Comparison of ENCODE assay signal across 18 cellular contexts in genomic region chr13:46171739-46172138, GRCh38. TPM values are rescaled to one million over a fixed set of nuclear protein-coding genes. Genes with fewer than 3 reads are reported as not detected.
DNase-seq lines count a peak whose midpoint lies in the region; ATAC-seq, FAIRE-seq and TF ChIP-seq lines count a peak whose summit lies in the region.
"Had no signal": no experiment of that assay in that cellular context is flagged by ENCODE, and none has a peak within 500 bp of the region (broad histone marks: within the 10 kb centered on the region; RNA-seq: fewer than 3 reads in every experiment).

No MANE protein-coding gene starts in this region.

- H3K4me1 Mint-ChIP-seq in CD4-positive, alpha-beta memory T cell: peaks cover 78 to 100% (median 89%) of the 10 kb centered on the region in 4 donors
- peaks cover 96% of the 10 kb centered on the region for H3K4me1 Mint-ChIP-seq in activated CD4-positive, alpha-beta memory T cell treated with anti-CD3 and anti-CD28 coated beads, Interleukin-2, amount 10 ng/mL, durations not matched to agents 7 days and 5 days
- peaks cover 84 to 100% (median 96%) of the 10 kb centered on the region in 3 donors for H3K4me1 Mint-ChIP-seq in naive B cell

- POLR2A ChIA-PET in CD4-positive, alpha-beta memory T cell (lab: Charles Lee; ENCODE audit: partially characterized antibody): interaction anchor here (0.7 to 16.8 kb wide), 9 partner anchors 7 to 125 kb away, joined by 3 to 288 read pairs (median 16); partner anchors contain the start of genes LCP1 and LRRC63
- POLR2A ChIA-PET in activated CD4-positive, alpha-beta memory T cell treated with anti-CD3 and anti-CD28 coated beads, Interleukin-2, amount 10 ng/mL, durations not matched to agents 7 days and 5 days (lab: Charles Lee): interaction anchor here (1.0 to 18.7 kb wide), 12 partner anchors 5 to 124 kb away, joined by 3 to 552 read pairs (median 10); partner anchors contain the start of genes LCP1, LRRC63 and ZC3H13

- H3K9me3 ChIP-seq in CD4-positive, alpha-beta memory T cell (ENCODE audit: control insufficient read depth in 1 of 2, low read length in 2 of 2): no peaks in the 10 kb centered on the region
- H3K9me3 ChIP-seq in suprapubic skin: no peaks in the 10 kb centered on the region
- H3K9me3 ChIP-seq: SJSA1 had no signal

- peak overlapping the region; percentile 1 to 43 for H3K4me3 ChIP-seq in CD4-positive, alpha-beta memory T cell (ENCODE audit: low read length in 2 of 2)
- H3K4me3 ChIP-seq in GM12865 (ENCODE audit: low read depth, low read length) (peak overlapping the region; percentile 47), suprapubic skin (no peak overlapping the region)
- H3K4me3 ChIP-seq: SJSA1 had no signal

- intact Hi-C loops in CD4-positive, alpha-beta memory T cell (cut with micrococcal nuclease): loop anchor here (1.0 to 10.0 kb wide), 2 partner anchors 13 to 837 kb away; no protein-coding TSS in a partner anchor

- 84% methylated on average over 7 of the region's 7 CpGs for WGBS in suprapubic skin

- H3K9me3 Mint-ChIP-seq in CD4-positive, alpha-beta memory T cell: no peaks in the 10 kb centered on the region
- H3K9me3 Mint-ChIP-seq in activated CD4-positive, alpha-beta memory T cell treated with anti-CD3 and anti-CD28 coated beads, Interleukin-2, amount 10 ng/mL, durations not matched to agents 7 days and 5 days: no peaks in the 10 kb centered on the region
- no peaks in the 10 kb centered on the region for H3K9me3 Mint-ChIP-seq in naive B cell
- H3K9me3 Mint-ChIP-seq: HFFc6 had no signal

- peaks cover 24 to 54% of the 10 kb centered on the region in 2 donors for H3K36me3 Mint-ChIP-seq in CD4-positive, alpha-beta memory T cell
- H3K36me3 Mint-ChIP-seq in activated CD4-positive, alpha-beta memory T cell treated with anti-CD3 and anti-CD28 coated beads, Interleukin-2, amount 10 ng/mL, durations not matched to agents 7 days and 5 days (ENCODE audit: low read depth): peaks cover 94% of the 10 kb centered on the region
- H3K36me3 Mint-ChIP-seq in naive B cell: peaks cover 15 to 18% of the 10 kb centered on the region in 2 donors

- H3K36me3 ChIP-seq in CD4-positive, alpha-beta memory T cell (ENCODE audit: insufficient read depth, low read length): peaks cover 3% of the 10 kb centered on the region
- no peaks in the 10 kb centered on the region for H3K36me3 ChIP-seq in suprapubic skin
- H3K36me3 ChIP-seq: SJSA1 had no signal

- peak overlapping the region; percentile 74 for H3K27ac ChIP-seq in CD4-positive, alpha-beta memory T cell (ENCODE audit: low read depth, low read length)
- no peak overlapping the region for H3K27ac ChIP-seq in suprapubic skin
- H3K27ac ChIP-seq: epithelial cell of prostate had no signal

- peak overlapping the region; percentile 85 to 99 (median 95) for H3K27ac Mint-ChIP-seq in CD4-positive, alpha-beta memory T cell
- peak overlapping the region; percentile 96 for H3K27ac Mint-ChIP-seq in activated CD4-positive, alpha-beta memory T cell treated with anti-CD3 and anti-CD28 coated beads, Interleukin-2, amount 10 ng/mL, durations not matched to agents 7 days and 5 days
- peak overlapping the region; percentile 59 to 95 (median 86) for H3K27ac Mint-ChIP-seq in naive B cell
- H3K27ac Mint-ChIP-seq: HFFc6 had no signal

- H3K4me1 ChIP-seq in CD4-positive, alpha-beta memory T cell (ENCODE audit: insufficient read depth, low read length): peaks cover 99% of the 10 kb centered on the region
- H3K4me1 ChIP-seq in suprapubic skin: peaks cover 24% of the 10 kb centered on the region

- no peak for TF ChIP-seq POLR2A in suprapubic skin (IDR thresholded peaks at IDR 0.05)

- no peak for ATAC-seq in naive B cell (ENCODE audit: low read depth in 2 of 2)
- no peak for ATAC-seq in GM21825 (IDR thresholded peaks at IDR 0.05; ENCODE audit: unreplicated experiment)

- no peak for TF ChIP-seq EP300 in suprapubic skin (IDR thresholded peaks at IDR 0.05)

- peak overlapping the region; percentile 75 to 92 (median 82) for H3K4me3 Mint-ChIP-seq in CD4-positive, alpha-beta memory T cell
- peak overlapping the region; percentile 68 for H3K4me3 Mint-ChIP-seq in activated CD4-positive, alpha-beta memory T cell treated with anti-CD3 and anti-CD28 coated beads, Interleukin-2, amount 10 ng/mL, durations not matched to agents 7 days and 5 days
- H3K4me3 Mint-ChIP-seq in naive B cell: peak overlapping the region; percentile 21 to 99 (median 82)
- H3K4me3 Mint-ChIP-seq: HFFc6 had no signal

- no peaks in the 10 kb centered on the region for H3K27me3 ChIP-seq in CD4-positive, alpha-beta memory T cell (ENCODE audit: insufficient read depth, low read length)
- no peaks in the 10 kb centered on the region for H3K27me3 ChIP-seq in suprapubic skin
- H3K27me3 ChIP-seq: SJSA1 had no signal

- no peak for TF ChIP-seq CTCF in GM12865 (IDR thresholded peaks at IDR 0.05; ENCODE audit: insufficient read depth, low read depth, low read length, missing control alignments)
- no peak for TF ChIP-seq CTCF in suprapubic skin (IDR thresholded peaks at IDR 0.05)

- no peaks in the 10 kb centered on the region for H3K27me3 Mint-ChIP-seq in CD4-positive, alpha-beta memory T cell
- H3K27me3 Mint-ChIP-seq in activated CD4-positive, alpha-beta memory T cell treated with anti-CD3 and anti-CD28 coated beads, Interleukin-2, amount 10 ng/mL, durations not matched to agents 7 days and 5 days: no peaks in the 10 kb centered on the region
- H3K27me3 Mint-ChIP-seq in naive B cell: no peaks in the 10 kb centered on the region

- DNase-seq in CD4-positive, alpha-beta memory T cell: no peak
- DNase-seq in GM12865 (ENCODE audit: low read depth) (no peak), naive B cell (no peak), HTR-8/SVneo (ENCODE audit: insufficient read length, low spot score) (no peak), LoVo (ENCODE audit: low spot score) (no peak), suprapubic skin (ENCODE audit: low spot score in 2 of 2) (no peak)
- DNase-seq in activated CD4-positive, alpha-beta memory T cell treated with anti-CD3 and anti-CD28 coated beads, Interleukin-2, amount 10 ng/mL, durations not matched to agents 7 days and 5 days: no peak
- DNase-seq: caudate nucleus, COR-L47, glutamatergic neuron, HFFc6, kidney, NCI-H1092, NCI-H2171 treated with DMSO at 0.1 percent for 48 hours had no signal

- no peak for FAIRE-seq in HTR-8/SVneo (lab: Jason Lieb, UNC)
- FAIRE-seq: kidney had no signal

- CTCF ChIA-PET in CD4-positive, alpha-beta memory T cell (lab: Charles Lee; ENCODE audit: partially characterized antibody): interaction anchor here (0.6 to 10.8 kb wide), 10 partner anchors 9 to 150 kb away, joined by 3 to 188 read pairs (median 7); partner anchors contain the start of genes LCP1 and ZC3H13
- CTCF ChIA-PET in activated CD4-positive, alpha-beta memory T cell treated with anti-CD3 and anti-CD28 coated beads, Interleukin-2, amount 10 ng/mL, durations not matched to agents 7 days and 5 days (lab: Charles Lee): interaction anchor here (0.7 to 5.7 kb wide), 9 partner anchors 10 to 150 kb away, joined by 3 to 53 read pairs (median 7); partner anchors contain the start of gene LCP1

RNA-seq across cellular contexts. Expression of gene LCP1, which starts 10.2 kb away (rescaled TPM):
- 100 to 1,000 TPM; 466 to 497 TPM for total RNA-seq in CD4-positive, alpha-beta memory T cell
- polyA plus RNA-seq in CD4-positive, alpha-beta memory T cell: 1,000 to 10,000 TPM; 1,169 to 1,658 TPM
- 1,000 to 10,000 TPM; 1,272 to 1,280 TPM for total RNA-seq in activated CD4-positive, alpha-beta memory T cell treated with anti-CD3 and anti-CD28 coated beads, Interleukin-2, amount 10 ng/mL, durations not matched to agents 7 days and 5 days
- 1,000 to 10,000 TPM in 1 of 6 donors, 100 to 1,000 TPM in 5; 701 to 1,116 (median 814) TPM for polyA plus RNA-seq in naive B cell (ENCODE audit: low read depth in 6 of 6)
- 10 to 100 TPM; 16.1 to 50.2 (median 27.4) TPM for total RNA-seq in suprapubic skin
- total RNA-seq: myocyte had no signal

RNA-seq across cellular contexts. Expression of gene LRRC63, which starts 40.0 kb away (rescaled TPM):
- under 1 TPM; 0.49 to 0.75 TPM for total RNA-seq in CD4-positive, alpha-beta memory T cell
- polyA plus RNA-seq in CD4-positive, alpha-beta memory T cell: under 1 TPM; 0.41 to 0.57 TPM
- total RNA-seq in activated CD4-positive, alpha-beta memory T cell treated with anti-CD3 and anti-CD28 coated beads, Interleukin-2, amount 10 ng/mL, durations not matched to agents 7 days and 5 days: 1 to 10 TPM in 1 of 2 experiments, under 1 TPM in 1; 0.83 to 1.1 TPM
- polyA plus RNA-seq in naive B cell (ENCODE audit: low read depth in 6 of 6): not detected
- total RNA-seq in suprapubic skin: not detected
- total RNA-seq: HFFc6, myocyte, SJSA1 had no signal

Comparison
In these comparisons a context has a peak if more than half of its experiments do, and no peak if none do; other contexts are left out.
1. RNA of gene LCP1, which starts 10.2 kb away (total RNA-seq): 1,272 to 1,280 TPM in activated CD4-positive, alpha-beta memory T cell treated with anti-CD3 and anti-CD28 coated beads, Interleukin-2, amount 10 ng/mL, durations not matched to agents 7 days and 5 days and 466 to 497 TPM in CD4-positive, alpha-beta memory T cell; 16.1 to 50.2 TPM in suprapubic skin; every median in the first group is over 4 times any median in the second.
2. Peak in every context shown above with its lines, with median percentiles within 50 percentile points of each other: H3K27ac Mint-ChIP-seq and H3K4me3 Mint-ChIP-seq.